In genomic region chr9:34463098-34463900, GRCh38 we compare ENCODE assay signal across 12 cellular contexts. TPM values are rescaled to one million over a fixed set of nuclear protein-coding genes. Genes with fewer than 3 reads are reported as not detected.
DNase-seq lines count a peak whose midpoint lies in the region; ATAC-seq and TF ChIP-seq lines count a peak whose summit lies in the region.
"Had no signal": no experiment of that assay in that cellular context is flagged by ENCODE, and none has a peak within 500 bp of the region (broad histone marks: within the 10 kb centered on the region; RNA-seq: fewer than 3 reads in every experiment).

No MANE protein-coding gene starts in this region.

- H3K27me3 Mint-ChIP-seq in activated CD4-positive, alpha-beta T cell treated with anti-CD3 and anti-CD28 coated beads for 36 hours, result peaks cover 9% of the 10 kb centered on the region

- peak; percentile 86 for DNase-seq in activated CD4-positive, alpha-beta T cell treated with anti-CD3 and anti-CD28 coated beads for 36 hours
- DNase-seq in activated CD4-positive, alpha-beta T cell treated with anti-CD3 and anti-CD28 coated beads for 4 hours, result no peak
- DNase-seq in RPMI7951 (ENCODE audit: low read depth) (peak; percentile 73), erythroblast (lab: John Stamatoyannopoulos, UW) (peak; percentile 30 to 75), COLO829 (ENCODE audit: low spot score) (no peak), Right ventricle myocardium superior (no peak)
- peak; percentile 17 to 72 for DNase-seq in stimulated activated CD8-positive, alpha-beta memory T cell treated with anti-CD3 and anti-CD28 coated beads, Interleukin-2, amount 100 ng/mL, for 48 hours (ENCODE audit: low read depth in 2 of 2)
- DNase-seq: H7, SW 1271 had no signal

- no peak overlapping the region for H3K27ac Mint-ChIP-seq in activated CD4-positive, alpha-beta T cell treated with anti-CD3 and anti-CD28 coated beads for 36 hours
- H3K27ac Mint-ChIP-seq: IgD-negative memory B cell had no signal

- intact Hi-C loops in activated CD4-positive, alpha-beta T cell treated with anti-CD3 and anti-CD28 coated beads for 36 hours (cut with DNase I, micrococcal nuclease), result no loop called here
- intact Hi-C loops in Right ventricle myocardium superior (cut with DNase I), result no loop called here

- H3K9me3 Mint-ChIP-seq in activated CD4-positive, alpha-beta T cell treated with anti-CD3 and anti-CD28 coated beads for 36 hours (ENCODE audit: low read depth), result no peaks in the 10 kb centered on the region
- H3K9me3 Mint-ChIP-seq: IgD-negative memory B cell had no signal

- CTCF ChIA-PET in activated CD4-positive, alpha-beta T cell treated with anti-CD3 and anti-CD28 coated beads for 36 hours (lab: Charles Lee), result interaction anchor here (0.6 to 1.8 kb wide), 7 partner anchors 9 to 236 kb away, joined by 3 to 6 read pairs (median 3); no protein-coding TSS in a partner anchor

- peak; percentile 85 for ATAC-seq in activated CD4-positive, alpha-beta T cell treated with anti-CD3 and anti-CD28 coated beads for 36 hours
- no peak for ATAC-seq in GM21786 (IDR thresholded peaks at IDR 0.05; ENCODE audit: unreplicated experiment)
- no peak for ATAC-seq in Right ventricle myocardium superior (ENCODE audit: poor library complexity)

- no peak overlapping the region for H3K4me3 Mint-ChIP-seq in activated CD4-positive, alpha-beta T cell treated with anti-CD3 and anti-CD28 coated beads for 36 hours
- H3K4me3 Mint-ChIP-seq: IgD-negative memory B cell had no signal

- POLR2A ChIA-PET in activated CD4-positive, alpha-beta T cell treated with anti-CD3 and anti-CD28 coated beads for 36 hours (lab: Charles Lee), result interaction anchor here (0.5 to 0.7 kb wide), 3 partner anchors 81 to 645 kb away, joined by 3 read pairs; no protein-coding TSS in a partner anchor

- no peak for TF ChIP-seq POLR2A in erythroblast (IDR thresholded peaks at IDR 0.05; ENCODE audit: low read length)

- H3K36me3 Mint-ChIP-seq in activated CD4-positive, alpha-beta T cell treated with anti-CD3 and anti-CD28 coated beads for 36 hours (ENCODE audit: low read depth), result no peaks in the 10 kb centered on the region

- peaks cover 18% of the 10 kb centered on the region for H3K4me1 Mint-ChIP-seq in activated CD4-positive, alpha-beta T cell treated with anti-CD3 and anti-CD28 coated beads for 36 hours

RNA-seq across cellular contexts. Expression of gene DNAI1, which starts 4.7 kb away (rescaled TPM):
- under 1 TPM in 1 of 2 experiments, not detected in 1; 0.34 TPM for total RNA-seq in activated CD4-positive, alpha-beta T cell treated with anti-CD3 and anti-CD28 coated beads for 36 hours
- total RNA-seq in RPMI7951 (2014; rRNA removed; shearing (Covaris generic)), result not detected in 2 replicates
- not detected for total RNA-seq in Right ventricle myocardium superior
- total RNA-seq: kidney epithelial cell had no signal

RNA-seq across cellular contexts. Expression of gene FAM219A, which starts 4.9 kb away (rescaled TPM):
- total RNA-seq in activated CD4-positive, alpha-beta T cell treated with anti-CD3 and anti-CD28 coated beads for 36 hours, result 10 to 100 TPM in 1 of 2 experiments, 1 to 10 TPM in 1; 9.7 to 12.9 TPM
- total RNA-seq in RPMI7951 (2014; rRNA removed; shearing (Covaris generic)), result 10.7 and 11.2 TPM in 2 replicates
- 20.6 TPM for total RNA-seq in Right ventricle myocardium superior

RNA-seq across cellular contexts. Expression of gene ENHO, which starts 59.5 kb away (rescaled TPM):
- not detected for total RNA-seq in activated CD4-positive, alpha-beta T cell treated with anti-CD3 and anti-CD28 coated beads for 36 hours
- 0.29 and 0.48 TPM in 2 replicates for total RNA-seq in RPMI7951 (2014; rRNA removed; shearing (Covaris generic))
- total RNA-seq in Right ventricle myocardium superior, result 0.48 TPM

Comparison
In these comparisons a context has a peak if more than half of its experiments do, and no peak if none do; other contexts are left out.
1. DNase-seq: peak in activated CD4-positive, alpha-beta T cell treated with anti-CD3 and anti-CD28 coated beads for 36 hours (single experiment), RPMI7951 (single experiment), erythroblast (2 of 2) and stimulated activated CD8-positive, alpha-beta memory T cell treated with anti-CD3 and anti-CD28 coated beads, Interleukin-2, amount 100 ng/mL, for 48 hours (2 of 2); none in activated CD4-positive, alpha-beta T cell treated with anti-CD3 and anti-CD28 coated beads for 4 hours (0 of 2), COLO829 (single experiment) and Right ventricle myocardium superior (single experiment).